11 cellular contexts compared by ENCODE assay signal in the genomic region with DNA sequence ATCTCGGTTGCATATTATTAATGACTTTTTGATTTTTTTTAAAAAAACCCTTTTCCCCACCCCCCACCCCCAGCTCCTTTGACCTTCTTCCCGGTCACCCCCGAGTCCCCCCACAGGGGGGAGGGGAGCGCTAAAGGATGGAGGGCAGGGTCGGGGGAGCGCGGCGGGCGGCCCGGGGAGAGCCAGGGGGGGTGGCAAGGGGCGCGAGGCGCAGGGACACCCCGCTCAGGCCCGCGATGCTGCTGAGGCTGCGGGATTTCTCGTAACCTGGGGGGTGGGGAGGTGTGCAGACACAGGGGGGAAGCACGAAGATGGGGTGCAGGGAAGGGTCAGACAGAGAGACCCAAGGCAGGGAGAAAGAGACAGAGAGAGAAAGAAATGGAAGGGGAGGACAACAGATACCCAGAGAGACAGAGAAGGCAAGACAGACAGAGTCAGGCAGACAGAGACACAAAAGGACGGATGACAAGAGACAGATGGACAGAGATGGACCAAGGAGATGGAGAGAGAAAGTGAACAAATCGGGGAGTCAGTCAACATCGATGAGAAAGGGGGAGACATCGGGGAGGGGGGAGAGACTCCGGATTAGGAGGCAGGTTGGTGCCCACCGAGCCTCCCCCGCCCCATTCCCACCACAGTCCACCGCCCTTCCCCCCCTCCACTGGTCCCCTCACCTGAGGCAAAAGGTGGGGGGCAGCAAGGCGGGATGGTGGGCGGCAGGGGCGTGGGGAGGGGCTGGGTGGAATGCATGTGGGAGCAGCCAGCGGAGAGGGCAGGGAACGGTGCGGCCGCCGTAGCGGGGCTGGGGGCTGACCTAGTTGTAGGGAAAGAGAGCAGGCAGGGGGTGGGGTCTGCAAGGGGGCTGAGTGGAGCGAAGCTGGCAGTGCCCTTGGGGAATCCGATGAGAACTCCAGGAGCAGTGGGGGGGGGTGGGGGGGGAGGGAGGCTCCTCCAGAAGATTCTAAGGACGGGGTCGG. TPM values are rescaled to one million over a fixed set of nuclear protein-coding genes. Genes with fewer than 3 reads are reported as not detected.
DNase-seq lines count a peak whose midpoint lies in the region; ATAC-seq and TF ChIP-seq lines count a peak whose summit lies in the region.
"Had no signal": no experiment of that assay in that cellular context is flagged by ENCODE, and none has a peak within 500 bp of the region (broad histone marks: within the 10 kb centered on the region; RNA-seq: fewer than 3 reads in every experiment).

No MANE protein-coding gene starts in this region.

- H3K36me3 ChIP-seq in A673 (ENCODE audit: insufficient read depth, low read length, poor library complexity, severe bottlenecking): no peaks in the 10 kb centered on the region
- no peaks in the 10 kb centered on the region for H3K36me3 ChIP-seq in CD8-positive, alpha-beta memory T cell (ENCODE audit: insufficient read depth, low read length)
- H3K36me3 ChIP-seq in tibial artery: no peaks in the 10 kb centered on the region

- peak overlapping the region in 4 of 7 donors; percentile 2 to 16 (median 8) for H3K4me3 Mint-ChIP-seq in CD8-positive, alpha-beta memory T cell
- H3K4me3 Mint-ChIP-seq in activated T-helper 1 cell treated with anti-CD3 and anti-CD28 coated beads, Interleukin-12 subunit alpha, Interleukin-12 subunit beta, Interleukin-2, Interleukin-4 antibody, amounts not matched to agents 30 ng/mL and 10 ng/mL and 1 ng/mL, durations not matched to agents 14 hours and 24 hours and 36 hours: peak overlapping the region; percentile 66

- BruUV-seq in A673 (replicated peaks; lab: Mats Ljungman, UMichigan): no TSS peak

- H3K4me1 Mint-ChIP-seq in CD8-positive, alpha-beta memory T cell: peaks cover 4 to 13% (median 8%) of the 10 kb centered on the region in 3 donors
- peaks cover 18% of the 10 kb centered on the region for H3K4me1 Mint-ChIP-seq in activated T-helper 1 cell treated with anti-CD3 and anti-CD28 coated beads, Interleukin-12 subunit alpha, Interleukin-12 subunit beta, Interleukin-2, Interleukin-4 antibody, amounts not matched to agents 30 ng/mL and 10 ng/mL and 1 ng/mL, durations not matched to agents 14 hours and 24 hours and 36 hours (ENCODE audit: low read depth)

- intact Hi-C loops in A673 (cut with micrococcal nuclease; ENCODE audit: unreplicated experiment) (no loop called here), sciatic nerve (cut with DNase I) (no loop called here), tibial artery (cut with DNase I; ENCODE audit: low total_unique reads) (no loop called here)
- intact Hi-C loops in activated T-helper 1 cell treated with anti-CD3 and anti-CD28 coated beads, Interleukin-12 subunit alpha, Interleukin-12 subunit beta, Interleukin-2, Interleukin-4 antibody, amounts not matched to agents 30 ng/mL and 10 ng/mL and 1 ng/mL, durations not matched to agents 14 hours and 24 hours and 36 hours (cut with micrococcal nuclease): no loop called here

- H3K4me1 ChIP-seq in A673 (ENCODE audit: insufficient read depth, low read length, poor library complexity, severe bottlenecking): peaks cover 23% of the 10 kb centered on the region
- H3K4me1 ChIP-seq in CD8-positive, alpha-beta memory T cell (ENCODE audit: insufficient read depth, low read length): peaks cover 4% of the 10 kb centered on the region
- H3K4me1 ChIP-seq in tibial artery: peaks cover 0 to 15% (median 0%) of the 10 kb centered on the region in 4 donors

- no peak for DNase-seq in A673 (ENCODE audit: low spot score)
- DNase-seq in CD8-positive, alpha-beta memory T cell: no peak
- no peak for DNase-seq in activated T-helper 1 cell treated with anti-CD3 and anti-CD28 coated beads, Interleukin-12 subunit alpha, Interleukin-12 subunit beta, Interleukin-2, Interleukin-4 antibody, amounts not matched to agents 30 ng/mL and 10 ng/mL and 1 ng/mL, durations not matched to agents 14 hours and 24 hours and 36 hours (ENCODE audit: low spot score)
- DNase-seq in left kidney (ENCODE audit: low read depth, low spot score): peak; percentile 45
- DNase-seq in pons (ENCODE audit: low spot score): no peak
- DNase-seq in sciatic nerve (ENCODE audit: low spot score): no peak
- no peak for DNase-seq in AG08396 (ENCODE audit: low spot score)
- no peak for DNase-seq in tibial artery
- DNase-seq: activated T-cell treated with anti-CD3 and anti-CD28 coated beads for 4 hours, Calu3 had no signal

- CTCF ChIA-PET in A673 (lab: Charles Lee): interaction anchor here (0.5 kb wide), 1 partner anchor 52 kb away, joined by 3 read pairs; no protein-coding TSS in a partner anchor
- CTCF ChIA-PET in CD8-positive, alpha-beta memory T cell (lab: Charles Lee): no interaction called here

- no peaks in the 10 kb centered on the region for H3K9me3 ChIP-seq in A673 (ENCODE audit: low read depth, low read length, poor library complexity, severe bottlenecking)
- no peaks in the 10 kb centered on the region for H3K9me3 ChIP-seq in CD8-positive, alpha-beta memory T cell (ENCODE audit: low read length)
- H3K9me3 ChIP-seq in tibial artery: no peaks in the 10 kb centered on the region
- H3K9me3 ChIP-seq: body of pancreas had no signal

- H3K4me3 ChIP-seq in A673 (ENCODE audit: low read depth, low read length, poor library complexity, severe bottlenecking) (peak overlapping the region; percentile 53), tibial artery (no peak overlapping the region)
- no peak overlapping the region for H3K4me3 ChIP-seq in CD8-positive, alpha-beta memory T cell (ENCODE audit: low read length)
- H3K4me3 ChIP-seq: body of pancreas had no signal

- peaks cover 0 to 2% (median 0%) of the 10 kb centered on the region in 5 donors for H3K9me3 Mint-ChIP-seq in CD8-positive, alpha-beta memory T cell
- no peaks in the 10 kb centered on the region for H3K9me3 Mint-ChIP-seq in activated T-helper 1 cell treated with anti-CD3 and anti-CD28 coated beads, Interleukin-12 subunit alpha, Interleukin-12 subunit beta, Interleukin-2, Interleukin-4 antibody, amounts not matched to agents 30 ng/mL and 10 ng/mL and 1 ng/mL, durations not matched to agents 14 hours and 24 hours and 36 hours

- H3K27ac Mint-ChIP-seq in CD8-positive, alpha-beta memory T cell: peak overlapping the region in 1 of 8 donors; percentile 12
- peak overlapping the region; percentile 71 for H3K27ac Mint-ChIP-seq in activated T-helper 1 cell treated with anti-CD3 and anti-CD28 coated beads, Interleukin-12 subunit alpha, Interleukin-12 subunit beta, Interleukin-2, Interleukin-4 antibody, amounts not matched to agents 30 ng/mL and 10 ng/mL and 1 ng/mL, durations not matched to agents 14 hours and 24 hours and 36 hours

- POLR2A ChIA-PET in A673 (lab: Charles Lee; ENCODE audit: low non-redundant PET): interaction anchor here (0.6 kb wide), 1 partner anchor 231 kb away, joined by 6 read pairs; no protein-coding TSS in a partner anchor
- POLR2A ChIA-PET in CD8-positive, alpha-beta memory T cell (lab: Charles Lee): no interaction called here

- H3K36me3 Mint-ChIP-seq in CD8-positive, alpha-beta memory T cell: no peaks in the 10 kb centered on the region
- peaks cover 5% of the 10 kb centered on the region for H3K36me3 Mint-ChIP-seq in activated T-helper 1 cell treated with anti-CD3 and anti-CD28 coated beads, Interleukin-12 subunit alpha, Interleukin-12 subunit beta, Interleukin-2, Interleukin-4 antibody, amounts not matched to agents 30 ng/mL and 10 ng/mL and 1 ng/mL, durations not matched to agents 14 hours and 24 hours and 36 hours (ENCODE audit: low read depth)

- H3K27ac ChIP-seq in A673 (ENCODE audit: low read depth, low read length, poor library complexity, severe bottlenecking): no peak overlapping the region
- H3K27ac ChIP-seq in CD8-positive, alpha-beta memory T cell (ENCODE audit: low read depth, low read length): no peak overlapping the region
- H3K27ac ChIP-seq in tibial artery: no peak overlapping the region
- H3K27ac ChIP-seq: body of pancreas had no signal

- no peak for ATAC-seq in sciatic nerve
- ATAC-seq: body of pancreas had no signal

- peaks cover 54 to 78% of the 10 kb centered on the region in 2 donors for H3K27me3 Mint-ChIP-seq in CD8-positive, alpha-beta memory T cell
- peaks cover 45% of the 10 kb centered on the region for H3K27me3 Mint-ChIP-seq in activated T-helper 1 cell treated with anti-CD3 and anti-CD28 coated beads, Interleukin-12 subunit alpha, Interleukin-12 subunit beta, Interleukin-2, Interleukin-4 antibody, amounts not matched to agents 30 ng/mL and 10 ng/mL and 1 ng/mL, durations not matched to agents 14 hours and 24 hours and 36 hours (ENCODE audit: insufficient read depth)

- no peak for TF ChIP-seq CTCF in A673 (conservative IDR thresholded peaks at IDR 0.05; ENCODE audit: low read depth, low read length)
- TF ChIP-seq CTCF in tibial artery (IDR thresholded peaks at IDR 0.05): no peak

- H3K27me3 ChIP-seq in A673 (replicated peaks; ENCODE audit: insufficient read depth, low read depth, low read length, poor library complexity) (peaks cover 18% of the 10 kb centered on the region), tibial artery (peaks cover 2 to 73% of the 10 kb centered on the region in 2 donors)
- peaks cover 27% of the 10 kb centered on the region for H3K27me3 ChIP-seq in CD8-positive, alpha-beta memory T cell (ENCODE audit: insufficient read depth, low read length, poor library complexity, severe bottlenecking)

RNA-seq across cellular contexts. Expression of gene KCNC3, which starts 14.2 kb away (rescaled TPM):
- total RNA-seq in A673 (2021) (6.4 and 6.7 TPM in 2 replicates), sciatic nerve (2.7 TPM)
- total RNA-seq in CD8-positive, alpha-beta memory T cell: under 1 TPM; 0.68 to 0.73 TPM
- polyA plus RNA-seq in CD8-positive, alpha-beta memory T cell: not detected
- 23.7 and 24.0 TPM in 2 replicates for total RNA-seq in activated T-helper 1 cell treated with anti-CD3 and anti-CD28 coated beads, Interleukin-12 subunit alpha, Interleukin-12 subunit beta, Interleukin-2, Interleukin-4 antibody, amounts not matched to agents 30 ng/mL and 10 ng/mL and 1 ng/mL, durations not matched to agents 14 hours and 24 hours and 36 hours

RNA-seq across cellular contexts. Expression of gene NAPSA, which starts 50.4 kb away (rescaled TPM):
- total RNA-seq in A673 (2021) (0.47 and 0.63 TPM in 2 replicates), sciatic nerve (3.4 TPM)
- 10 to 100 TPM; 19.7 to 22.5 TPM for total RNA-seq in CD8-positive, alpha-beta memory T cell
- polyA plus RNA-seq in CD8-positive, alpha-beta memory T cell: 1.6 TPM
- total RNA-seq in activated T-helper 1 cell treated with anti-CD3 and anti-CD28 coated beads, Interleukin-12 subunit alpha, Interleukin-12 subunit beta, Interleukin-2, Interleukin-4 antibody, amounts not matched to agents 30 ng/mL and 10 ng/mL and 1 ng/mL, durations not matched to agents 14 hours and 24 hours and 36 hours: 15.8 and 16.4 TPM in 2 replicates
